Comparison of ENCODE assay signal across 1 cellular context in the genomic region with DNA sequence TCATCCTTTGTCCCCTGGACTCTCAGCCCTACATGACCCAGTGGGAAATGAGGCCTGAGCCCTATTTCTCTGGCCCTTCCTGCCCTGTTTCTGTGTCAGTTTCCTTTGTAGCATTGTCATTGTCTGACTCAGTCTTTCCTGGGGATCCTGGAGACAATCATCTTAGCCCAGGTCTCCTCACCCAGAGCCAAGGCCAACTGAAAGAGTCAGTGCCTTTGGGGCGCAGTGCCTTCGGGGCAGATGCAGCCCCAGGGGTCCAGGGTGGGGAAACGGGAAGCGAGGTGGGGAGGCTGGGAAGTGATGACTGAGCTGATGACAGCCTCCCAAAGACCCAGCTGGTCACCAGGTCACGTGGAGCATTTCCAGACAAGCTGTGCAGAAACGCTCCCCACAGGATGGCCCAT.
TF ChIP-seq lines count a peak whose summit lies in the region.

No MANE protein-coding gene starts in this region.

TF ChIP-seq in WTC11, 78 proteins besides CTCF, POLR2A, EP300 and RAD21 (continued from another document):
- TF ChIP-seq, protein P1, sequence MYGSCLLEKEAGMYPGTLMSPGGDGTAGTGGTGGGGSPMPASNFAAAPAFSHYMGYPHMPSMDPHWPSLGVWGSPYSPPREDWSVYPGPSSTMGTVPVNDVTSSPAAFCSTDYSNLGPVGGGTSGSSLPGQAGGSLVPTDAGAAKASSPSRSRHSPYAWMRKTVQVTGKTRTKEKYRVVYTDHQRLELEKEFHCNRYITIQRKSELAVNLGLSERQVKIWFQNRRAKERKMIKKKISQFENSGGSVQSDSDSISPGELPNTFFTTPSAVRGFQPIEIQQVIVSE (CRISPR knock-in tag; IDR thresholded peaks at IDR 0.05; ENCODE audit: borderline replicate concordance): no peak
- TF ChIP-seq, protein P2, sequence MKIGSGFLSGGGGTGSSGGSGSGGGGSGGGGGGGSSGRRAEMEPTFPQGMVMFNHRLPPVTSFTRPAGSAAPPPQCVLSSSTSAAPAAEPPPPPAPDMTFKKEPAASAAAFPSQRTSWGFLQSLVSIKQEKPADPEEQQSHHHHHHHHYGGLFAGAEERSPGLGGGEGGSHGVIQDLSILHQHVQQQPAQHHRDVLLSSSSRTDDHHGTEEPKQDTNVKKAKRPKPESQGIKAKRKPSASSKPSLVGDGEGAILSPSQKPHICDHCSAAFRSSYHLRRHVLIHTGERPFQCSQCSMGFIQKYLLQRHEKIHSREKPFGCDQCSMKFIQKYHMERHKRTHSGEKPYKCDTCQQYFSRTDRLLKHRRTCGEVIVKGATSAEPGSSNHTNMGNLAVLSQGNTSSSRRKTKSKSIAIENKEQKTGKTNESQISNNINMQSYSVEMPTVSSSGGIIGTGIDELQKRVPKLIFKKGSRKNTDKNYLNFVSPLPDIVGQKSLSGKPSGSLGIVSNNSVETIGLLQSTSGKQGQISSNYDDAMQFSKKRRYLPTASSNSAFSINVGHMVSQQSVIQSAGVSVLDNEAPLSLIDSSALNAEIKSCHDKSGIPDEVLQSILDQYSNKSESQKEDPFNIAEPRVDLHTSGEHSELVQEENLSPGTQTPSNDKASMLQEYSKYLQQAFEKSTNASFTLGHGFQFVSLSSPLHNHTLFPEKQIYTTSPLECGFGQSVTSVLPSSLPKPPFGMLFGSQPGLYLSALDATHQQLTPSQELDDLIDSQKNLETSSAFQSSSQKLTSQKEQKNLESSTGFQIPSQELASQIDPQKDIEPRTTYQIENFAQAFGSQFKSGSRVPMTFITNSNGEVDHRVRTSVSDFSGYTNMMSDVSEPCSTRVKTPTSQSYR (CRISPR knock-in tag; IDR thresholded peaks at IDR 0.05): no peak
- TF ChIP-seq, protein P3, sequence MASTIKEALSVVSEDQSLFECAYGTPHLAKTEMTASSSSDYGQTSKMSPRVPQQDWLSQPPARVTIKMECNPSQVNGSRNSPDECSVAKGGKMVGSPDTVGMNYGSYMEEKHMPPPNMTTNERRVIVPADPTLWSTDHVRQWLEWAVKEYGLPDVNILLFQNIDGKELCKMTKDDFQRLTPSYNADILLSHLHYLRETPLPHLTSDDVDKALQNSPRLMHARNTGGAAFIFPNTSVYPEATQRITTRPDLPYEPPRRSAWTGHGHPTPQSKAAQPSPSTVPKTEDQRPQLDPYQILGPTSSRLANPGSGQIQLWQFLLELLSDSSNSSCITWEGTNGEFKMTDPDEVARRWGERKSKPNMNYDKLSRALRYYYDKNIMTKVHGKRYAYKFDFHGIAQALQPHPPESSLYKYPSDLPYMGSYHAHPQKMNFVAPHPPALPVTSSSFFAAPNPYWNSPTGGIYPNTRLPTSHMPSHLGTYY (CRISPR knock-in tag; IDR thresholded peaks at IDR 0.05): no peak
- TF ChIP-seq NR3C1 (CRISPR knock-in tag; conservative IDR thresholded peaks at IDR 0.05; ENCODE audit: low read depth): no peak
- TF ChIP-seq, protein P4, sequence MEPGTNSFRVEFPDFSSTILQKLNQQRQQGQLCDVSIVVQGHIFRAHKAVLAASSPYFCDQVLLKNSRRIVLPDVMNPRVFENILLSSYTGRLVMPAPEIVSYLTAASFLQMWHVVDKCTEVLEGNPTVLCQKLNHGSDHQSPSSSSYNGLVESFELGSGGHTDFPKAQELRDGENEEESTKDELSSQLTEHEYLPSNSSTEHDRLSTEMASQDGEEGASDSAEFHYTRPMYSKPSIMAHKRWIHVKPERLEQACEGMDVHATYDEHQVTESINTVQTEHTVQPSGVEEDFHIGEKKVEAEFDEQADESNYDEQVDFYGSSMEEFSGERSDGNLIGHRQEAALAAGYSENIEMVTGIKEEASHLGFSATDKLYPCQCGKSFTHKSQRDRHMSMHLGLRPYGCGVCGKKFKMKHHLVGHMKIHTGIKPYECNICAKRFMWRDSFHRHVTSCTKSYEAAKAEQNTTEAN (CRISPR knock-in tag; IDR thresholded peaks at IDR 0.05): no peak
- TF ChIP-seq ZNF219 (CRISPR knock-in tag; IDR thresholded peaks at IDR 0.05; ENCODE audit: borderline replicate concordance): no peak
- TF ChIP-seq, protein P5, sequence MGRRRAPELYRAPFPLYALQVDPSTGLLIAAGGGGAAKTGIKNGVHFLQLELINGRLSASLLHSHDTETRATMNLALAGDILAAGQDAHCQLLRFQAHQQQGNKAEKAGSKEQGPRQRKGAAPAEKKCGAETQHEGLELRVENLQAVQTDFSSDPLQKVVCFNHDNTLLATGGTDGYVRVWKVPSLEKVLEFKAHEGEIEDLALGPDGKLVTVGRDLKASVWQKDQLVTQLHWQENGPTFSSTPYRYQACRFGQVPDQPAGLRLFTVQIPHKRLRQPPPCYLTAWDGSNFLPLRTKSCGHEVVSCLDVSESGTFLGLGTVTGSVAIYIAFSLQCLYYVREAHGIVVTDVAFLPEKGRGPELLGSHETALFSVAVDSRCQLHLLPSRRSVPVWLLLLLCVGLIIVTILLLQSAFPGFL (CRISPR knock-in tag; IDR thresholded peaks at IDR 0.05; ENCODE audit: borderline replicate concordance): no peak
- TF ChIP-seq SMAD4 (CRISPR knock-in tag; IDR thresholded peaks at IDR 0.05): no peak
- no peak for TF ChIP-seq NR2C2 (CRISPR knock-in tag; IDR thresholded peaks at IDR 0.05)
